ENCODE assay signal across 1 cellular context in the genomic region with DNA sequence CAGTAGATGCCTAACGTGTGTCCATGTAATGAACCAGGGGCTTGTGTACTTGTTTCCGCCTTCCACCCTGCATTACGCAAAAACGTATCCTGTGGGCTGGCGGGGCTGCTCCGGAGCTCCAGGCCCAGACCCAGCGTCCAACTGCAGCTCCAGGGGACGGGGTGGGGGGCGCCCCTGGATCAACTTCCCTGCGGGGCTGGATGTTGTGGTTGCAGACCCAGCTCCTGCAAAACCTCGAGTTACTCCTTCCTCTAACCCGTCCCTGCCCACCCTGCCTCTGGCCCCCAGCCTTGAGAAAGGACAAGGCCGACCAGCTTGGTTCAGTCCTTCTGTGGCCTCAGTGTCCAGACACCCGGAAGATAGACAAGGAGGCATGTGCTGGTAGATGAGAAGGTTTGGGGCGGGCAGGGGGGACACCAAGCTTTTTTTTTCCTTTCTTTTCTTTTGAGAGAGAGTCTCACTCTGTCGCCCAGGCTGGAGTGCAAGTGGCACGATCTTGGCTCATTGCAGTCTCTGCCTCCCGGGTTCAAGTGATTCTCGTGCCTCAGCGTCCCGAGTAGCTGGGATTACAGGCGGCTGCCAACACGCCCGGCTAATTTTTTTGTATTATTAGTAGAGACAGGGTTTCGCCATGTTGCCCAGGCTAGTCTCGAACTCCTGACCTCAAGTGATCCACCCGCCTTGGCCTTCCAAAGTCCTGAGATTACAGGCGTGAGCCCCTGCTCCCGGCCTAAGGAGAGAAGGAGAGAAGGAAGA.
TF ChIP-seq lines count a peak whose summit lies in the region.

No MANE protein-coding gene starts in this region.

TF ChIP-seq in K562, 482 proteins besides CTCF, POLR2A, EP300 and RAD21 (continues in another document):
- TF ChIP-seq SUPT5H (IDR thresholded peaks at IDR 0.05) (no peak), ESRRA (IDR thresholded peaks at IDR 0.05; ENCODE audit: borderline replicate concordance, low read depth) (no peak), HMG20A (CRISPR knock-in tag; conservative IDR thresholded peaks at IDR 0.05) (no peak), MAFF (IDR thresholded peaks at IDR 0.05; ENCODE audit: low read length) (no peak), KAT2B (IDR thresholded peaks at IDR 0.05; ENCODE audit: low read depth, low read length) (no peak), SRF (CRISPR knock-in tag; IDR thresholded peaks at IDR 0.05) (no peak), ZBTB11 (CRISPR knock-in tag; IDR thresholded peaks at IDR 0.05) (no peak; a peak in 1 of 6 replicates), CHD4 (IDR thresholded peaks at IDR 0.05; ENCODE audit: insufficient read depth, insufficient replicate concordance, low read depth, low read length, poor library complexity, severe bottlenecking) (no peak), CEBPB (tag; IDR thresholded peaks at IDR 0.05) (0 out of 2 replicates have a peak, but pooled peaks have one; percentile 15), TBP (optimal IDR thresholded peaks at IDR 0.05; ENCODE audit: low read depth, low read length) (no peak), MLLT1 (IDR thresholded peaks at IDR 0.05) (peak in 1 of 2 experiments; percentile 55; a peak in 2 of 4 replicates), SNIP1 (IDR thresholded peaks at IDR 0.05; ENCODE audit: low read depth) (no peak), ATF7 (IDR thresholded peaks at IDR 0.05) (no peak), ELF4 (CRISPR knock-in tag; IDR thresholded peaks at IDR 0.05) (no peak), RBFOX2 (IDR thresholded peaks at IDR 0.05; ENCODE audit: low read depth, low read length) (peak; percentile 58), MAFK (IDR thresholded peaks at IDR 0.05; ENCODE audit: low read length) (no peak), ZNF592 (IDR thresholded peaks at IDR 0.05) (peak; percentile 30), ZBTB17 (CRISPR knock-in tag; IDR thresholded peaks at IDR 0.05) (no peak), ZNF77 (CRISPR knock-in tag; IDR thresholded peaks at IDR 0.05) (no peak), SNRNP70 (optimal IDR thresholded peaks at IDR 0.05; ENCODE audit: low read depth, low read length) (no peak), NR4A1 (CRISPR knock-in tag; IDR thresholded peaks at IDR 0.05) (no peak), NR4A1 (tag; IDR thresholded peaks at IDR 0.05) (0 out of 2 replicates have a peak, but pooled peaks have one; percentile 5), ZFP1 (CRISPR knock-in tag; IDR thresholded peaks at IDR 0.05) (no peak), NFRKB (IDR thresholded peaks at IDR 0.05; ENCODE audit: low read depth) (0 out of 2 replicates have a peak, but pooled peaks have one; percentile 5), ZSCAN29 (IDR thresholded peaks at IDR 0.05) (no peak), PURB (CRISPR knock-in tag; IDR thresholded peaks at IDR 0.05; ENCODE audit: low read depth) (no peak), NFIX (CRISPR knock-in tag; IDR thresholded peaks at IDR 0.05; ENCODE audit: low read depth) (no peak), U2AF2 (optimal IDR thresholded peaks at IDR 0.05; ENCODE audit: low read depth, low read length) (no peak)
- TF ChIP-seq, protein P1, sequence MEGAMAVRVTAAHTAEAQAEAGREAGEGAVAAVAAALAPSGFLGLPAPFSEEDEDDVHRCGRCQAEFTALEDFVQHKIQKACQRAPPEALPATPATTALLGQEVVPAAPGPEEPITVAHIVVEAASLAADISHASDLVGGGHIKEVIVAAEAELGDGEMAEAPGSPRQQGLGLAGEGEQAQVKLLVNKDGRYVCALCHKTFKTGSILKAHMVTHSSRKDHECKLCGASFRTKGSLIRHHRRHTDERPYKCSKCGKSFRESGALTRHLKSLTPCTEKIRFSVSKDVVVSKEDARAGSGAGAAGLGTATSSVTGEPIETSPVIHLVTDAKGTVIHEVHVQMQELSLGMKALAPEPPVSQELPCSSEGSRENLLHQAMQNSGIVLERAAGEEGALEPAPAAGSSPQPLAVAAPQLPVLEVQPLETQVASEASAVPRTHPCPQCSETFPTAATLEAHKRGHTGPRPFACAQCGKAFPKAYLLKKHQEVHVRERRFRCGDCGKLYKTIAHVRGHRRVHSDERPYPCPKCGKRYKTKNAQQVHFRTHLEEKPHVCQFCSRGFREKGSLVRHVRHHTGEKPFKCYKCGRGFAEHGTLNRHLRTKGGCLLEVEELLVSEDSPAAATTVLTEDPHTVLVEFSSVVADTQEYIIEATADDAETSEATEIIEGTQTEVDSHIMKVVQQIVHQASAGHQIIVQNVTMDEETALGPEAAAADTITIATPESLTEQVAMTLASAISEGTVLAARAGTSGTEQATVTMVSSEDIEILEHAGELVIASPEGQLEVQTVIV (CRISPR knock-in tag; IDR thresholded peaks at IDR 0.05; ENCODE audit: borderline replicate concordance): no peak
- TF ChIP-seq, protein P2, sequence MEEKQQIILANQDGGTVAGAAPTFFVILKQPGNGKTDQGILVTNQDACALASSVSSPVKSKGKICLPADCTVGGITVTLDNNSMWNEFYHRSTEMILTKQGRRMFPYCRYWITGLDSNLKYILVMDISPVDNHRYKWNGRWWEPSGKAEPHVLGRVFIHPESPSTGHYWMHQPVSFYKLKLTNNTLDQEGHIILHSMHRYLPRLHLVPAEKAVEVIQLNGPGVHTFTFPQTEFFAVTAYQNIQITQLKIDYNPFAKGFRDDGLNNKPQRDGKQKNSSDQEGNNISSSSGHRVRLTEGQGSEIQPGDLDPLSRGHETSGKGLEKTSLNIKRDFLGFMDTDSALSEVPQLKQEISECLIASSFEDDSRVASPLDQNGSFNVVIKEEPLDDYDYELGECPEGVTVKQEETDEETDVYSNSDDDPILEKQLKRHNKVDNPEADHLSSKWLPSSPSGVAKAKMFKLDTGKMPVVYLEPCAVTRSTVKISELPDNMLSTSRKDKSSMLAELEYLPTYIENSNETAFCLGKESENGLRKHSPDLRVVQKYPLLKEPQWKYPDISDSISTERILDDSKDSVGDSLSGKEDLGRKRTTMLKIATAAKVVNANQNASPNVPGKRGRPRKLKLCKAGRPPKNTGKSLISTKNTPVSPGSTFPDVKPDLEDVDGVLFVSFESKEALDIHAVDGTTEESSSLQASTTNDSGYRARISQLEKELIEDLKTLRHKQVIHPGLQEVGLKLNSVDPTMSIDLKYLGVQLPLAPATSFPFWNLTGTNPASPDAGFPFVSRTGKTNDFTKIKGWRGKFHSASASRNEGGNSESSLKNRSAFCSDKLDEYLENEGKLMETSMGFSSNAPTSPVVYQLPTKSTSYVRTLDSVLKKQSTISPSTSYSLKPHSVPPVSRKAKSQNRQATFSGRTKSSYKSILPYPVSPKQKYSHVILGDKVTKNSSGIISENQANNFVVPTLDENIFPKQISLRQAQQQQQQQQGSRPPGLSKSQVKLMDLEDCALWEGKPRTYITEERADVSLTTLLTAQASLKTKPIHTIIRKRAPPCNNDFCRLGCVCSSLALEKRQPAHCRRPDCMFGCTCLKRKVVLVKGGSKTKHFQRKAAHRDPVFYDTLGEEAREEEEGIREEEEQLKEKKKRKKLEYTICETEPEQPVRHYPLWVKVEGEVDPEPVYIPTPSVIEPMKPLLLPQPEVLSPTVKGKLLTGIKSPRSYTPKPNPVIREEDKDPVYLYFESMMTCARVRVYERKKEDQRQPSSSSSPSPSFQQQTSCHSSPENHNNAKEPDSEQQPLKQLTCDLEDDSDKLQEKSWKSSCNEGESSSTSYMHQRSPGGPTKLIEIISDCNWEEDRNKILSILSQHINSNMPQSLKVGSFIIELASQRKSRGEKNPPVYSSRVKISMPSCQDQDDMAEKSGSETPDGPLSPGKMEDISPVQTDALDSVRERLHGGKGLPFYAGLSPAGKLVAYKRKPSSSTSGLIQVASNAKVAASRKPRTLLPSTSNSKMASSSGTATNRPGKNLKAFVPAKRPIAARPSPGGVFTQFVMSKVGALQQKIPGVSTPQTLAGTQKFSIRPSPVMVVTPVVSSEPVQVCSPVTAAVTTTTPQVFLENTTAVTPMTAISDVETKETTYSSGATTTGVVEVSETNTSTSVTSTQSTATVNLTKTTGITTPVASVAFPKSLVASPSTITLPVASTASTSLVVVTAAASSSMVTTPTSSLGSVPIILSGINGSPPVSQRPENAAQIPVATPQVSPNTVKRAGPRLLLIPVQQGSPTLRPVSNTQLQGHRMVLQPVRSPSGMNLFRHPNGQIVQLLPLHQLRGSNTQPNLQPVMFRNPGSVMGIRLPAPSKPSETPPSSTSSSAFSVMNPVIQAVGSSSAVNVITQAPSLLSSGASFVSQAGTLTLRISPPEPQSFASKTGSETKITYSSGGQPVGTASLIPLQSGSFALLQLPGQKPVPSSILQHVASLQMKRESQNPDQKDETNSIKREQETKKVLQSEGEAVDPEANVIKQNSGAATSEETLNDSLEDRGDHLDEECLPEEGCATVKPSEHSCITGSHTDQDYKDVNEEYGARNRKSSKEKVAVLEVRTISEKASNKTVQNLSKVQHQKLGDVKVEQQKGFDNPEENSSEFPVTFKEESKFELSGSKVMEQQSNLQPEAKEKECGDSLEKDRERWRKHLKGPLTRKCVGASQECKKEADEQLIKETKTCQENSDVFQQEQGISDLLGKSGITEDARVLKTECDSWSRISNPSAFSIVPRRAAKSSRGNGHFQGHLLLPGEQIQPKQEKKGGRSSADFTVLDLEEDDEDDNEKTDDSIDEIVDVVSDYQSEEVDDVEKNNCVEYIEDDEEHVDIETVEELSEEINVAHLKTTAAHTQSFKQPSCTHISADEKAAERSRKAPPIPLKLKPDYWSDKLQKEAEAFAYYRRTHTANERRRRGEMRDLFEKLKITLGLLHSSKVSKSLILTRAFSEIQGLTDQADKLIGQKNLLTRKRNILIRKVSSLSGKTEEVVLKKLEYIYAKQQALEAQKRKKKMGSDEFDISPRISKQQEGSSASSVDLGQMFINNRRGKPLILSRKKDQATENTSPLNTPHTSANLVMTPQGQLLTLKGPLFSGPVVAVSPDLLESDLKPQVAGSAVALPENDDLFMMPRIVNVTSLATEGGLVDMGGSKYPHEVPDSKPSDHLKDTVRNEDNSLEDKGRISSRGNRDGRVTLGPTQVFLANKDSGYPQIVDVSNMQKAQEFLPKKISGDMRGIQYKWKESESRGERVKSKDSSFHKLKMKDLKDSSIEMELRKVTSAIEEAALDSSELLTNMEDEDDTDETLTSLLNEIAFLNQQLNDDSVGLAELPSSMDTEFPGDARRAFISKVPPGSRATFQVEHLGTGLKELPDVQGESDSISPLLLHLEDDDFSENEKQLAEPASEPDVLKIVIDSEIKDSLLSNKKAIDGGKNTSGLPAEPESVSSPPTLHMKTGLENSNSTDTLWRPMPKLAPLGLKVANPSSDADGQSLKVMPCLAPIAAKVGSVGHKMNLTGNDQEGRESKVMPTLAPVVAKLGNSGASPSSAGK (IDR thresholded peaks at IDR 0.05): 0 out of 2 replicates have a peak, but pooled peaks have one; percentile 0
- TF ChIP-seq, protein P3, sequence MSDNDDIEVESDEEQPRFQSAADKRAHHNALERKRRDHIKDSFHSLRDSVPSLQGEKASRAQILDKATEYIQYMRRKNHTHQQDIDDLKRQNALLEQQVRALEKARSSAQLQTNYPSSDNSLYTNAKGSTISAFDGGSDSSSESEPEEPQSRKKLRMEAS (CRISPR knock-in tag; IDR thresholded peaks at IDR 0.05): no peak; the same call in 1 of the 2 replicates
